In genomic region chr1:144560717-144561246, GRCh38 we compare ENCODE assay signal across 8 cellular contexts. TPM values are rescaled to one million over a fixed set of nuclear protein-coding genes. Genes with fewer than 3 reads are reported as not detected.
DNase-seq lines count a peak whose midpoint lies in the region; ATAC-seq and TF ChIP-seq lines count a peak whose summit lies in the region.
"Not testable (repeated sequence)": the region's sequence is repeated elsewhere in the genome, so short reads cannot be mapped to it uniquely, and the experiment has no call there.

No MANE protein-coding gene starts in this region.

- H3K4me1 ChIP-seq in thyroid gland, result not testable (repeated sequence)

- H3K27ac ChIP-seq in thyroid gland, result peak overlapping the region; percentile 69 to 95 (median 84)

- ATAC-seq in HG02623 (IDR thresholded peaks at IDR 0.05; ENCODE audit: unreplicated experiment) (peak; percentile 48), left ventricle myocardium superior (peak; percentile 88)

- H3K4me3 ChIP-seq in WI38 (ENCODE audit: low read depth, low read length), result peak overlapping the region; percentile 44
- H3K4me3 ChIP-seq in thyroid gland (replicated peaks in 1 of 3), result not testable (repeated sequence)

- intact Hi-C loops in left ventricle myocardium superior (cut with micrococcal nuclease); thyroid gland (cut with DNase I): not testable (repeated sequence)

- WGBS in thyroid gland, 2 donors, result 7% methylated on average over 5 of the region's 34 CpGs; no CpG with 5 or more reads in 1 of the 2 donors

- H3K36me3 ChIP-seq in thyroid gland, result not testable (repeated sequence)

- not testable (repeated sequence) for TF ChIP-seq CTCF in WI38 (IDR thresholded peaks at IDR 0.05; ENCODE audit: low read depth, low read length); thyroid gland (IDR thresholded peaks at IDR 0.05)

- DNase-seq in NCI-H1930 (lab: John Stamatoyannopoulos, UW) (peak; percentile 39 to 71), astrocyte of the hippocampus (ENCODE audit: low read depth, low spot score) (peak; percentile 77), pulmonary artery endothelial cell (ENCODE audit: low read depth, low spot score) (peak; percentile 44), thyroid gland (peak; percentile 32 to 51)
- not testable (repeated sequence) for DNase-seq in left ventricle myocardium superior

- TF ChIP-seq POLR2A in GM10847 (IDR thresholded peaks at IDR 0.05; ENCODE audit: extremely low read depth, insufficient read length) (peak; percentile 76), thyroid gland (IDR thresholded peaks at IDR 0.05) (peak; percentile 37 to 81)

- H3K9me3 ChIP-seq in thyroid gland, result not testable (repeated sequence)

- not testable (repeated sequence) for H3K27me3 ChIP-seq in thyroid gland

RNA-seq across cellular contexts. Expression of gene PPIAL4F, which starts 31.9 kb away (rescaled TPM):
- total RNA-seq in left ventricle myocardium superior (not detected), pulmonary artery endothelial cell (not detected in 2 replicates), thyroid gland (not detected)
